In genomic region chr7:70571403-70571911, GRCh38 we compare ENCODE assay signal across 1 cellular context.
TF ChIP-seq lines count a peak whose summit lies in the region.

No MANE protein-coding gene starts in this region.

TF ChIP-seq in HepG2, 621 proteins besides CTCF, POLR2A, EP300 and RAD21 (continued from another document and continues in another):
- peak; percentile 49; the same call in 1 of the 2 replicates for TF ChIP-seq PRDM15 (CRISPR knock-in tag; IDR thresholded peaks at IDR 0.05)
- no peak for TF ChIP-seq ZBTB37 (CRISPR knock-in tag; IDR thresholded peaks at IDR 0.05)
- no peak for TF ChIP-seq E2F5 (CRISPR knock-in tag; conservative IDR thresholded peaks at IDR 0.05)
- TF ChIP-seq GABPA (IDR thresholded peaks at IDR 0.05; ENCODE audit: low read depth, low read length) = no peak
- TF ChIP-seq GABPA (CRISPR knock-in tag; IDR thresholded peaks at IDR 0.05; ENCODE audit: low read depth) = peak; percentile 56; the same call in 1 of the 2 replicates
- no peak for TF ChIP-seq IRF1 (CRISPR knock-in tag; IDR thresholded peaks at IDR 0.05; ENCODE audit: low read depth)
- TF ChIP-seq MEF2D (CRISPR knock-in tag; IDR thresholded peaks at IDR 0.05) = no peak
- TF ChIP-seq FOSL1 (CRISPR knock-in tag; IDR thresholded peaks at IDR 0.05; ENCODE audit: borderline replicate concordance) = peak; percentile 93
- TF ChIP-seq CERS6 (CRISPR knock-in tag; IDR thresholded peaks at IDR 0.05) = no peak
- TF ChIP-seq MED1 (CRISPR knock-in tag; IDR thresholded peaks at IDR 0.05) = 0 out of 2 replicates have a peak, but pooled peaks have one; percentile 30
- TF ChIP-seq PHF21A (CRISPR knock-in tag; IDR thresholded peaks at IDR 0.05) = no peak
- no peak for TF ChIP-seq ZNF446 (CRISPR knock-in tag; IDR thresholded peaks at IDR 0.05)
- no peak for TF ChIP-seq ATF2 (CRISPR knock-in tag; IDR thresholded peaks at IDR 0.05)
- no peak for TF ChIP-seq ZNF281 (CRISPR knock-in tag; IDR thresholded peaks at IDR 0.05; ENCODE audit: borderline replicate concordance)
- no peak for TF ChIP-seq TAF1 (CRISPR knock-in tag; IDR thresholded peaks at IDR 0.05)
- peak; percentile 35; the same call in 1 of the 2 replicates for TF ChIP-seq ZNF331 (CRISPR knock-in tag; IDR thresholded peaks at IDR 0.05)
- no peak for TF ChIP-seq NFRKB (IDR thresholded peaks at IDR 0.05)
- no peak for TF ChIP-seq ZNF136 (CRISPR knock-in tag; IDR thresholded peaks at IDR 0.05; ENCODE audit: low read depth)
- peak; percentile 79; the same call in 1 of the 2 replicates for TF ChIP-seq JUNB (CRISPR knock-in tag; IDR thresholded peaks at IDR 0.05; ENCODE audit: borderline replicate concordance)
- peak; percentile 65; the same call in 1 of the 2 replicates for TF ChIP-seq ETV5 (CRISPR knock-in tag; IDR thresholded peaks at IDR 0.05; ENCODE audit: borderline replicate concordance)
- no peak for TF ChIP-seq ZMAT5 (CRISPR knock-in tag; IDR thresholded peaks at IDR 0.05; ENCODE audit: borderline replicate concordance, low read depth)
- TF ChIP-seq RORA (CRISPR knock-in tag; IDR thresholded peaks at IDR 0.05) = no peak
- TF ChIP-seq ZNF18 (CRISPR knock-in tag; IDR thresholded peaks at IDR 0.05; ENCODE audit: insufficient replicate concordance) = no peak
- no peak for TF ChIP-seq AFF4 (CRISPR knock-in tag; IDR thresholded peaks at IDR 0.05)
- no peak for TF ChIP-seq ZNF337 (CRISPR knock-in tag; IDR thresholded peaks at IDR 0.05; ENCODE audit: borderline replicate concordance, low read depth)
- TF ChIP-seq LCORL (IDR thresholded peaks at IDR 0.05) = no peak
- TF ChIP-seq LCORL (CRISPR knock-in tag; IDR thresholded peaks at IDR 0.05) = no peak
- no peak for TF ChIP-seq ZNF10 (CRISPR knock-in tag; IDR thresholded peaks at IDR 0.05; ENCODE audit: borderline replicate concordance, low read depth)
- no peak for TF ChIP-seq NPAS2 (CRISPR knock-in tag; IDR thresholded peaks at IDR 0.05; ENCODE audit: borderline replicate concordance)
- no peak for TF ChIP-seq SRSF1 (optimal IDR thresholded peaks at IDR 0.05; ENCODE audit: low read depth, low read length)
- no peak for TF ChIP-seq ZNF629 (CRISPR knock-in tag; conservative IDR thresholded peaks at IDR 0.05)
- no peak for TF ChIP-seq FIP1L1 (IDR thresholded peaks at IDR 0.05; ENCODE audit: borderline replicate concordance, insufficient read depth, low read depth, low read length)
- no peak for TF ChIP-seq ZNF367 (CRISPR knock-in tag; IDR thresholded peaks at IDR 0.05; ENCODE audit: borderline replicate concordance)
- TF ChIP-seq ZNF503 (CRISPR knock-in tag; IDR thresholded peaks at IDR 0.05) = no peak
- TF ChIP-seq ZNF569 (CRISPR knock-in tag; IDR thresholded peaks at IDR 0.05; ENCODE audit: borderline replicate concordance) = no peak
- TF ChIP-seq NR0B2 (CRISPR knock-in tag; IDR thresholded peaks at IDR 0.05) = no peak
- no peak for TF ChIP-seq NRL (CRISPR knock-in tag; IDR thresholded peaks at IDR 0.05; ENCODE audit: borderline replicate concordance)
- TF ChIP-seq TBL1XR1 (IDR thresholded peaks at IDR 0.05; ENCODE audit: borderline replicate concordance, low read length, partially characterized antibody) = peak; percentile 38
- no peak for TF ChIP-seq ZBTB7B (CRISPR knock-in tag; IDR thresholded peaks at IDR 0.05)
